ENCODE assay signal across 7 cellular contexts in the genomic region with DNA sequence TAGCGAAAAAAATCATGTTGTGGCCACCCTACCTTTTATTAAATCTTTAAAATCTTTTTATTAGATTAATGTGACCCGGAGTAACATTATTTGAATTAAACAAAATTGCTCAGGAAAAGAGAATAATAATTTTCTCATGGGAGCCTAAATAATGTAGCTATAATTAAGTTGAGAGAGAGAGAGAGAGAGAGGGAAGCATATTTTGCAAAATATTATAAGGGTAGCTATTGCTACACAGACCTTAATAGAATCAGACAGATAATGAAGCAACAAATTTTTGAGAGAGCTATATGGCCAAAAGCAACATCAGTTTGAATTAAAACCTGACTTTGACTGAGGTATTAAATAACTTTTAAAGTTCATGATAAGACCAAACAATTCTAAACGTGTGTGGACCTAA.
"Had no signal": no experiment of that assay in that cellular context is flagged by ENCODE, and none has a peak within 500 bp of the region (broad histone marks: within the 10 kb centered on the region; RNA-seq: fewer than 3 reads in every experiment).

No MANE protein-coding gene starts in this region.

- H3K4me1 ChIP-seq: HAP-1 had no signal

- H3K9ac ChIP-seq: GM23248 had no signal

- H3K36me3 ChIP-seq: HAP-1 had no signal

- H3K4me2 ChIP-seq: GM23338 had no signal

- DNase-seq: GM23248, GOT3, H7, HCEC 1CT, HFFc6 had no signal

- H2AFZ ChIP-seq: GM23248 had no signal

- H3K9me3 ChIP-seq: HAP-1 had no signal

- H3K4me3 ChIP-seq: GM23248, GM23338, HAP-1 had no signal

- H3K27ac ChIP-seq: GM23248 had no signal
